Comparison of ENCODE assay signal across 14 cellular contexts in genomic region chr20:51417745-51418529, GRCh38.
DNase-seq lines count a peak whose midpoint lies in the region; ATAC-seq and TF ChIP-seq lines count a peak whose summit lies in the region.
"Had no signal": no experiment of that assay in that cellular context is flagged by ENCODE, and none has a peak within 500 bp of the region (broad histone marks: within the 10 kb centered on the region; RNA-seq: fewer than 3 reads in every experiment).

No MANE protein-coding gene starts in this region.

- H3K9me2 ChIP-seq in Loucy (replicated peaks; ENCODE audit: low read depth, low read length): no peaks in the 10 kb centered on the region

- TF ChIP-seq CTCF in Loucy (conservative IDR thresholded peaks at IDR 0.05; ENCODE audit: low read length): 0 out of 2 replicates have a peak, but pooled peaks have one; percentile 27

- H3K4me3 Mint-ChIP-seq in CD8-positive, alpha-beta memory T cell: peak overlapping the region in 6 of 7 donors; percentile 58 to 87 (median 71)
- H3K4me3 Mint-ChIP-seq in activated T-helper 17 cell treated with anti-CD3 and anti-CD28 coated beads, Interleukin-2, amount 50 U/mL, for 72 hours: peak overlapping the region; percentile 75
- H3K4me3 Mint-ChIP-seq in naive B cell: peak overlapping the region in 2 of 8 donors; percentile 16 to 71
- H3K4me3 Mint-ChIP-seq: neural crest cell had no signal

- POLR2A ChIA-PET in CD8-positive, alpha-beta memory T cell (lab: Charles Lee): interaction anchor here (1.2 to 3.1 kb wide), 5 partner anchors 9 to 123 kb away, joined by 4 to 13 read pairs (median 6); no protein-coding TSS in a partner anchor

- H3K9me3 Mint-ChIP-seq in CD8-positive, alpha-beta memory T cell: no peaks in the 10 kb centered on the region
- no peaks in the 10 kb centered on the region for H3K9me3 Mint-ChIP-seq in activated T-helper 17 cell treated with anti-CD3 and anti-CD28 coated beads, Interleukin-2, amount 50 U/mL, for 72 hours
- no peaks in the 10 kb centered on the region for H3K9me3 Mint-ChIP-seq in naive B cell
- H3K9me3 Mint-ChIP-seq: neural crest cell had no signal

- no peaks in the 10 kb centered on the region for H3K9me3 ChIP-seq in CD8-positive, alpha-beta memory T cell (ENCODE audit: low read length)
- H3K9me3 ChIP-seq in Loucy (ENCODE audit: insufficient read depth, low read depth, low read length): no peaks in the 10 kb centered on the region
- H3K9me3 ChIP-seq: BLaER1 treated with 17β-estradiol and CSF1 and Interleukin-3, amounts not matched to agents 10 nM and 100 nM had no signal

- peak in 4 of 5 donors; percentile 35 to 73 (median 59) for DNase-seq in CD8-positive, alpha-beta memory T cell
- DNase-seq in naive B cell (no peak), NCI-H345 (lab: John Stamatoyannopoulos, UW) (no peak), glomerular visceral epithelial cell (ENCODE audit: extremely low spot score) (no peak)
- no peak for DNase-seq in NK-92 treated with Interleukin-12 subunit alpha and Interleukin-12 subunit beta, amount 100 ng/mL, for 24 hours (lab: John Stamatoyannopoulos, UW)
- DNase-seq: left ventricle myocardium superior; NCI-H1417 treated with DMSO at 0.1 percent for 48 hours; NCI-H510A treated with DMSO at 0.1 percent for 48 hours; stimulated activated CD4-positive, alpha-beta T cell treated with anti-CD3 and anti-CD28 coated beads, Interleukin-1b, Interleukin-23, amount 100 ng/mL, for 48 hours; stimulated activated CD8-positive, alpha-beta memory T cell treated with anti-CD3 and anti-CD28 coated beads, Interleukin-4, amount 100 ng/mL, for 48 hours had no signal

- no peaks in the 10 kb centered on the region for H4K20me1 ChIP-seq in Loucy (ENCODE audit: insufficient read depth, low read length, poor library complexity, severe bottlenecking)
- H4K20me1 ChIP-seq: BLaER1 treated with 17β-estradiol and CSF1 and Interleukin-3, amounts not matched to agents 10 nM and 100 nM had no signal

- peak overlapping the region; percentile 67 for H3K27ac ChIP-seq in CD8-positive, alpha-beta memory T cell (ENCODE audit: low read depth, low read length)

- H3K36me3 ChIP-seq in CD8-positive, alpha-beta memory T cell (ENCODE audit: insufficient read depth, low read length): peaks cover 21% of the 10 kb centered on the region
- H3K36me3 ChIP-seq in Loucy (ENCODE audit: insufficient read depth, low read length): peaks cover 30% of the 10 kb centered on the region; the same call in 1 of the 2 replicates

- H3K79me2 ChIP-seq in Loucy (ENCODE audit: insufficient read depth, low read length): no peaks in the 10 kb centered on the region

- H3K4me1 Mint-ChIP-seq in CD8-positive, alpha-beta memory T cell: peaks cover 67 to 92% (median 91%) of the 10 kb centered on the region in 3 donors
- H3K4me1 Mint-ChIP-seq in activated T-helper 17 cell treated with anti-CD3 and anti-CD28 coated beads, Interleukin-2, amount 50 U/mL, for 72 hours: peaks cover 58% of the 10 kb centered on the region
- H3K4me1 Mint-ChIP-seq in naive B cell: peaks cover 33 to 58% (median 54%) of the 10 kb centered on the region in 3 donors

- H3K4me1 ChIP-seq in CD8-positive, alpha-beta memory T cell (ENCODE audit: insufficient read depth, low read length): peaks cover 61% of the 10 kb centered on the region
- H3K4me1 ChIP-seq in Loucy (ENCODE audit: insufficient read depth, low read length, poor library complexity, severe bottlenecking): peaks cover 14% of the 10 kb centered on the region

- no peak overlapping the region for H3K9ac ChIP-seq in Loucy (ENCODE audit: low read depth, low read length, poor library complexity, severe bottlenecking)
- H3K9ac ChIP-seq: BLaER1 treated with 17β-estradiol and CSF1 and Interleukin-3, amounts not matched to agents 10 nM and 100 nM had no signal

- no peak overlapping the region for H2AFZ ChIP-seq in Loucy (ENCODE audit: low read length)

- H3K27me3 Mint-ChIP-seq in CD8-positive, alpha-beta memory T cell: no peaks in the 10 kb centered on the region
- no peaks in the 10 kb centered on the region for H3K27me3 Mint-ChIP-seq in activated T-helper 17 cell treated with anti-CD3 and anti-CD28 coated beads, Interleukin-2, amount 50 U/mL, for 72 hours
- H3K27me3 Mint-ChIP-seq in naive B cell: no peaks in the 10 kb centered on the region

- no peak overlapping the region for H3K4me2 ChIP-seq in Loucy (ENCODE audit: low read depth, low read length, poor library complexity, severe bottlenecking)

- H3K27ac Mint-ChIP-seq in CD8-positive, alpha-beta memory T cell: peak overlapping the region; percentile 87 to 100 (median 97)
- H3K27ac Mint-ChIP-seq in activated T-helper 17 cell treated with anti-CD3 and anti-CD28 coated beads, Interleukin-2, amount 50 U/mL, for 72 hours: peak overlapping the region; percentile 81
- peak overlapping the region in 5 of 6 donors; percentile 60 to 95 (median 85) for H3K27ac Mint-ChIP-seq in naive B cell

- H3F3A ChIP-seq in Loucy (ENCODE audit: low read depth): no peaks in the 10 kb centered on the region

- no peak overlapping the region for H3K4me3 ChIP-seq in CD8-positive, alpha-beta memory T cell (ENCODE audit: low read length)
- H3K4me3 ChIP-seq in Loucy (ENCODE audit: low read length, poor library complexity, severe bottlenecking): no peak overlapping the region
- H3K4me3 ChIP-seq: BLaER1 treated with 17β-estradiol and CSF1 and Interleukin-3, amounts not matched to agents 10 nM and 100 nM had no signal

- no peaks in the 10 kb centered on the region for H3K27me3 ChIP-seq in CD8-positive, alpha-beta memory T cell (ENCODE audit: insufficient read depth, low read length, poor library complexity, severe bottlenecking)
- no peaks in the 10 kb centered on the region for H3K27me3 ChIP-seq in Loucy (ENCODE audit: insufficient read depth, low read length, poor library complexity, severe bottlenecking)
- H3K27me3 ChIP-seq: BLaER1 treated with 17β-estradiol and CSF1 and Interleukin-3, amounts not matched to agents 10 nM and 100 nM had no signal

- ATAC-seq in activated T-helper 17 cell treated with anti-CD3 and anti-CD28 coated beads, Interleukin-2, amount 50 U/mL, for 72 hours (replicated peaks): no peak
- ATAC-seq in naive B cell (ENCODE audit: low read depth in 2 of 2): no peak
- ATAC-seq: left ventricle myocardium superior had no signal

- CTCF ChIA-PET in CD8-positive, alpha-beta memory T cell (lab: Charles Lee): interaction anchor here (0.8 to 4.8 kb wide), 12 partner anchors 8 to 192 kb away, joined by 3 to 34 read pairs (median 6); no protein-coding TSS in a partner anchor

- H3K36me3 Mint-ChIP-seq in CD8-positive, alpha-beta memory T cell: peaks cover 0 to 56% (median 12%) of the 10 kb centered on the region in 3 donors
- H3K36me3 Mint-ChIP-seq in activated T-helper 17 cell treated with anti-CD3 and anti-CD28 coated beads, Interleukin-2, amount 50 U/mL, for 72 hours (ENCODE audit: low read depth): peaks cover 84% of the 10 kb centered on the region
- H3K36me3 Mint-ChIP-seq in naive B cell: peaks cover 7 to 16% of the 10 kb centered on the region in 2 donors

Comparison
In these comparisons a context has a peak if more than half of its experiments do, and no peak if none do; other contexts are left out.
1. DNase-seq: peak in CD8-positive, alpha-beta memory T cell (4 of 5); none in naive B cell (single experiment), NCI-H345 (single experiment), glomerular visceral epithelial cell (single experiment) and NK-92 treated with Interleukin-12 subunit alpha and Interleukin-12 subunit beta, amount 100 ng/mL, for 24 hours (single experiment).
2. Peak in every context shown above with its lines, with median percentiles within 50 percentile points of each other: H3K27ac Mint-ChIP-seq.